Comparison of ENCODE assay signal across 9 cellular contexts in the genomic region with DNA sequence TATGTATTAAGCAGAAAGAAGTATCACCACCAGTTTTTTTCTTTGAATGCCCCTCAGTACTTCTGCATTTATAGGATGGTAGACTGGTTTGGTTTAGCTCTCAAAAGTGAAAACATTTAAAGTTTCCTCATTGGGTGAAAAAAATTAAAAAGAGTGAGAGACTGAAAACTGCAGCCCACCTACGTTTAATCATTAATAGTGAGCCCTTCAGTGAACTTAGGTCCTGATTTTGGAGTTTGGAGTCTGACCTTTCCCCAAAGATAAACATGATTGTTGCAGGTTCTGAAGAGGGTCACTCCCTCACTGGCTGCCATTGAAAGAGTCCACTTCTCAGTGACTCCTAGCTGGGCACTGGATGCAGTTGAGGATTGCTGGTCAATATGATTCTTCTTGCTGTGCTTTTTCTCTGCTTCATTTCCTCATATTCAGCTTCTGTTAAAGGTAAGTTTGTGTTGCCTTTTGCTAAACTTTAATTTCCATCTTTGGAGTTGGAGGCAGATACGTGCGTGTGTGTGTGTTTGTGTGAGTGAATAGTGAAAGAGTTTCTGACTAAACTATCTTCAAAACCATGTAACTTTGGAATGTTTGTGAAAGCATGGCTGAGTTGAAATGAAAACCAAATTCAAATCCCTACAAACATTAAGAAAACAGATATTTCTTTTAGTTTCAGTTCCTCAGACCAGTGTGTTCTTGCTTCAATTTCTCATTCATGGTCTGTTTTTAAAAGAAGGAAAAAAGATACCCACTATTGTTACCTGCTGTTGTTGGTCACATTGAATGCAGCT. TPM values are rescaled to one million over a fixed set of nuclear protein-coding genes. Genes with fewer than 3 reads are reported as not detected.
A peak's percentile ranks its signal among the peaks of the same experiment; 100 is the strongest.
DNase-seq lines count a peak whose midpoint lies in the region; ATAC-seq, FAIRE-seq and TF ChIP-seq lines count a peak whose summit lies in the region.
"Had no signal": no experiment of that assay in that cellular context is flagged by ENCODE, and none has a peak within 500 bp of the region (broad histone marks: within the 10 kb centered on the region; RNA-seq: fewer than 3 reads in every experiment).

MTTP (plus strand) TSS at position 295 of the 785 bp plus-strand sequence; CDS start at position 381, 86 bp downstream.

- no peaks in the 10 kb centered on the region for H3K27me3 Mint-ChIP-seq in glutamatergic neuron (ENCODE audit: unreplicated experiment)

- no peak for TF ChIP-seq CTCF in glutamatergic neuron (IDR thresholded peaks at IDR 0.05; ENCODE audit: partially characterized antibody, unreplicated experiment)
- TF ChIP-seq CTCF in upper lobe of right lung (IDR thresholded peaks at IDR 0.05) = no peak

- no peak for TF ChIP-seq POLR2A in GM12892 (IDR thresholded peaks at IDR 0.05; ENCODE audit: low read depth, low read length)

- no peaks in the 10 kb centered on the region for H3K9me3 Mint-ChIP-seq in glutamatergic neuron (ENCODE audit: unreplicated experiment)

- ATAC-seq in GM21390 (IDR thresholded peaks at IDR 0.05; ENCODE audit: unreplicated experiment) = peak; percentile 82
- ATAC-seq in HG03280 (IDR thresholded peaks at IDR 0.05; ENCODE audit: unreplicated experiment) = peak; percentile 86
- no peak for ATAC-seq in upper lobe of right lung

- FAIRE-seq in GM12892 (lab: Jason Lieb, UNC) = no peak

- no peaks in the 10 kb centered on the region for H3K27me3 ChIP-seq in duodenal mucosa (ENCODE audit: control insufficient read depth in 1 of 2, insufficient read depth in 2 of 2, low read length in 2 of 2)
- H3K27me3 ChIP-seq in upper lobe of right lung = no peaks in the 10 kb centered on the region

- no peaks in the 10 kb centered on the region for H3K4me1 Mint-ChIP-seq in glutamatergic neuron (ENCODE audit: low read depth, unreplicated experiment)

- DNase-seq in C1 segment of cervical spinal cord (lab: John Stamatoyannopoulos, UW) (no peak), glutamatergic neuron (no peak), upper lobe of right lung (no peak), GM12892 (ENCODE audit: insufficient read length) (no peak)

- H3K36me3 Mint-ChIP-seq in glutamatergic neuron (ENCODE audit: unreplicated experiment) = no peaks in the 10 kb centered on the region

- H3K4me3 ChIP-seq in GM08714 (ENCODE audit: low read length) = peak within 1 kb of the TSS; percentile 79
- peak within 1 kb of the TSS; percentile 75 to 78 for H3K4me3 ChIP-seq in duodenal mucosa (ENCODE audit: low read depth in 1 of 2, low read length in 2 of 2)
- H3K4me3 ChIP-seq in upper lobe of right lung = no peak within 1 kb of the TSS

- H3K27ac ChIP-seq in duodenal mucosa (ENCODE audit: low read depth, low read length) = peak within 1 kb of the TSS; percentile 39
- no peak within 1 kb of the TSS for H3K27ac ChIP-seq in upper lobe of right lung
- H3K27ac ChIP-seq: parathyroid adenoma had no signal

- intact Hi-C loops in upper lobe of right lung (cut with DNase I) = no loop called here

- H3K4me3 Mint-ChIP-seq in glutamatergic neuron (ENCODE audit: unreplicated experiment) = no peak within 1 kb of the TSS

- peak within 1 kb of the TSS; percentile 34 to 67 for H3K9ac ChIP-seq in duodenal mucosa (ENCODE audit: low read depth in 1 of 2, low read length in 2 of 2)
- H3K9ac ChIP-seq: parathyroid adenoma had no signal

- no peak within 1 kb of the TSS for H3K27ac Mint-ChIP-seq in glutamatergic neuron (ENCODE audit: unreplicated experiment)

- H3K4me1 ChIP-seq in duodenal mucosa (ENCODE audit: control insufficient read depth in 1 of 2, insufficient read depth in 2 of 2, low read length in 2 of 2) (peaks cover 11 to 17% of the 10 kb centered on the region in 2 donors), upper lobe of right lung (no peaks in the 10 kb centered on the region)
- H3K4me1 ChIP-seq: parathyroid adenoma had no signal

- H3K9me3 ChIP-seq in duodenal mucosa (ENCODE audit: control insufficient read depth in 1 of 2, low read length in 2 of 2) (no peaks in the 10 kb centered on the region), upper lobe of right lung (no peaks in the 10 kb centered on the region)

- H3K36me3 ChIP-seq in duodenal mucosa (ENCODE audit: control insufficient read depth in 1 of 2, insufficient read depth in 2 of 2, low read length in 2 of 2) = peaks cover 0 to 2% of the 10 kb centered on the region in 2 donors
- H3K36me3 ChIP-seq in upper lobe of right lung = no peaks in the 10 kb centered on the region

RNA-seq across cellular contexts. Expression of gene MTTP, which starts in this region (rescaled TPM):
- total RNA-seq in glutamatergic neuron (ENCODE audit: unreplicated experiment) (not detected), upper lobe of right lung (0.20 TPM)
- 0.93 TPM for polyA plus RNA-seq in GM12892 (2012; ENCODE audit: missing spikeins)
